Comparison of ENCODE assay signal across 8 cellular contexts in the genomic region with DNA sequence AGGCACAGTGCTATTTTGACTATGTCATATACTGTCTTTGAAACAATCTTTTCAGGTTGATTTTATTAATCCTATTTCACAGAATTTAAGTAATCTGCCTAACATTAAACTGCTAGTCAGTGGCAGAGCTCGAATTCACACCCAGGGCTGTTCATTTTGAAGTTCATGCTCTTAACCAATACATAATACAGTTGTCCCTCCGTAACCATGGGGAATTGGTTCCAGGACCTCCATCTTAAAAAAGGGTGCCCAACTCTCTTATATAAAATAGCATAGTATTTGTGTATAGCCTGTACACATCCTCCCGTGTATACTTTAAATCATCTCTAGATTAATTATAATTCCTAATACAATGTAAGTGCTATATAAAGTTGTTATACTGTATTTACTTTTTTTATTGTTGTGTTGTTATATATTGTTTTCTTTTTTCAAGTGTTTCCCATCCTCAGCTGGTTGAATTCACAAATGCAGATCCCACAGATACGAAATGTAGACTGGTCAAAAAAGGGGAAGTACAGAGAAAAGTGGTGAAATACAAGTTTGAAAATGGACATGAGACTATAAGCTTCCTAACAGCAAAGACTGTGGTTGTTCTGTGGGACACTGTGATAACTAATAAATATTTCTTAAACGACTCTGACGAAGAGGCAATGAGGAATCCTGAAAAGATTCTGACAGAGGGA. TPM values are rescaled to one million over a fixed set of nuclear protein-coding genes. Genes with fewer than 3 reads are reported as not detected.
A peak's percentile ranks its signal among the peaks of the same experiment; 100 is the strongest.
DNase-seq lines count a peak whose midpoint lies in the region; ATAC-seq and TF ChIP-seq lines count a peak whose summit lies in the region.

No MANE protein-coding gene starts in this region.

- CTCF ChIA-PET in activated CD4-positive, alpha-beta T cell treated with anti-CD3 and anti-CD28 coated beads for 36 hours (lab: Charles Lee), result interaction anchor here (0.9 to 1.9 kb wide), 4 partner anchors 12 to 20 kb away, joined by 3 to 5 read pairs (median 5); no protein-coding TSS in a partner anchor

- H3K9me3 Mint-ChIP-seq in activated CD4-positive, alpha-beta T cell treated with anti-CD3 and anti-CD28 coated beads for 36 hours (ENCODE audit: low read depth), result no peaks in the 10 kb centered on the region
- H3K9me3 Mint-ChIP-seq in activated CD4-positive, alpha-beta T cell treated with anti-CD3 and anti-CD28 coated beads, Interleukin-2, amount 10 ng/mL, durations not matched to agents 24 days and 14 days, result no peaks in the 10 kb centered on the region
- no peaks in the 10 kb centered on the region for H3K9me3 Mint-ChIP-seq in naive thymus-derived CD8-positive, alpha-beta T cell

- intact Hi-C loops in activated CD4-positive, alpha-beta T cell treated with anti-CD3 and anti-CD28 coated beads for 36 hours (cut with DNase I, micrococcal nuclease), result loop anchor here (1.0 to 2.0 kb wide), 4 partner anchors 19 to 44 kb away; a partner anchor contains a TSS
- intact Hi-C loops in activated CD4-positive, alpha-beta T cell treated with anti-CD3 and anti-CD28 coated beads, Interleukin-2, amount 10 ng/mL, durations not matched to agents 24 days and 14 days (cut with micrococcal nuclease), result no loop called here
- intact Hi-C loops in sigmoid colon (cut with DNase I), result no loop called here

- no peaks in the 10 kb centered on the region for H3K9me3 ChIP-seq in sigmoid colon

- H3K4me3 ChIP-seq in sigmoid colon, result no peak overlapping the region

- TF ChIP-seq CTCF in sigmoid colon (IDR thresholded peaks at IDR 0.05), result no peak

- H3K27ac ChIP-seq in sigmoid colon, result peak overlapping the region; percentile 25 to 56 (median 40)

- no peaks in the 10 kb centered on the region for H3K27me3 Mint-ChIP-seq in activated CD4-positive, alpha-beta T cell treated with anti-CD3 and anti-CD28 coated beads for 36 hours
- H3K27me3 Mint-ChIP-seq in activated CD4-positive, alpha-beta T cell treated with anti-CD3 and anti-CD28 coated beads, Interleukin-2, amount 10 ng/mL, durations not matched to agents 24 days and 14 days, result no peaks in the 10 kb centered on the region
- no peaks in the 10 kb centered on the region for H3K27me3 Mint-ChIP-seq in naive thymus-derived CD8-positive, alpha-beta T cell

- 77 to 84% methylated on average over 6 of the region's 6 CpGs for WGBS in sigmoid colon, 2 donors

- H3K36me3 Mint-ChIP-seq in activated CD4-positive, alpha-beta T cell treated with anti-CD3 and anti-CD28 coated beads for 36 hours (ENCODE audit: low read depth), result peaks cover 16% of the 10 kb centered on the region
- H3K36me3 Mint-ChIP-seq in activated CD4-positive, alpha-beta T cell treated with anti-CD3 and anti-CD28 coated beads, Interleukin-2, amount 10 ng/mL, durations not matched to agents 24 days and 14 days (ENCODE audit: low read depth), result peaks cover 13% of the 10 kb centered on the region
- peaks cover 0 to 4% (median 0%) of the 10 kb centered on the region in 3 donors for H3K36me3 Mint-ChIP-seq in naive thymus-derived CD8-positive, alpha-beta T cell

- POLR2A ChIA-PET in activated CD4-positive, alpha-beta T cell treated with anti-CD3 and anti-CD28 coated beads for 36 hours (lab: Charles Lee), result interaction anchor here (0.6 kb wide), 1 partner anchor 16 kb away, joined by 6 read pairs; no protein-coding TSS in a partner anchor
- POLR2A ChIA-PET in naive thymus-derived CD8-positive, alpha-beta T cell (lab: Charles Lee), result interaction anchor here (1.4 kb wide), 1 partner anchor 19 kb away, joined by 4 read pairs; no protein-coding TSS in a partner anchor

- peaks cover 0 to 20% (median 5%) of the 10 kb centered on the region in 4 donors for H3K4me1 ChIP-seq in sigmoid colon

- H3K4me1 Mint-ChIP-seq in activated CD4-positive, alpha-beta T cell treated with anti-CD3 and anti-CD28 coated beads for 36 hours, result peaks cover 53% of the 10 kb centered on the region
- peaks cover 28% of the 10 kb centered on the region for H3K4me1 Mint-ChIP-seq in activated CD4-positive, alpha-beta T cell treated with anti-CD3 and anti-CD28 coated beads, Interleukin-2, amount 10 ng/mL, durations not matched to agents 24 days and 14 days
- peaks cover 9 to 38% (median 20%) of the 10 kb centered on the region in 4 donors for H3K4me1 Mint-ChIP-seq in naive thymus-derived CD8-positive, alpha-beta T cell

- peak overlapping the region; percentile 86 for H3K27ac Mint-ChIP-seq in activated CD4-positive, alpha-beta T cell treated with anti-CD3 and anti-CD28 coated beads for 36 hours
- no peak overlapping the region for H3K27ac Mint-ChIP-seq in activated CD4-positive, alpha-beta T cell treated with anti-CD3 and anti-CD28 coated beads, Interleukin-2, amount 10 ng/mL, durations not matched to agents 24 days and 14 days
- peak overlapping the region in 2 of 10 donors; percentile 9 to 57 for H3K27ac Mint-ChIP-seq in naive thymus-derived CD8-positive, alpha-beta T cell

- TF ChIP-seq EP300 in sigmoid colon (IDR thresholded peaks at IDR 0.05), result no peak

- H3K4me3 Mint-ChIP-seq in activated CD4-positive, alpha-beta T cell treated with anti-CD3 and anti-CD28 coated beads for 36 hours, result peak overlapping the region; percentile 41
- H3K4me3 Mint-ChIP-seq in activated CD4-positive, alpha-beta T cell treated with anti-CD3 and anti-CD28 coated beads, Interleukin-2, amount 10 ng/mL, durations not matched to agents 24 days and 14 days, result no peak overlapping the region
- H3K4me3 Mint-ChIP-seq in naive thymus-derived CD8-positive, alpha-beta T cell, result no peak overlapping the region

- no peak for DNase-seq in activated CD4-positive, alpha-beta T cell treated with anti-CD3 and anti-CD28 coated beads for 36 hours
- DNase-seq in activated CD4-positive, alpha-beta T cell treated with anti-CD3 and anti-CD28 coated beads, Interleukin-2, amount 10 ng/mL, durations not matched to agents 24 days and 14 days, result no peak
- DNase-seq in SKM-1 (lab: John Stamatoyannopoulos, UW; ENCODE audit: unreplicated experiment), result peak; percentile 87
- no peak for DNase-seq in sigmoid colon
- no peak for DNase-seq in HPDE6-E6E7 (ENCODE audit: extremely low spot score)
- DNase-seq in amniotic stem cell (lab: John Stamatoyannopoulos, UW), result no peak
- DNase-seq in naive thymus-derived CD8-positive, alpha-beta T cell, result no peak

- no peak for ATAC-seq in activated CD4-positive, alpha-beta T cell treated with anti-CD3 and anti-CD28 coated beads for 36 hours
- peak; percentile 54 for ATAC-seq in HG02884 (IDR thresholded peaks at IDR 0.05; ENCODE audit: unreplicated experiment)
- ATAC-seq in naive thymus-derived CD8-positive, alpha-beta T cell, result no peak

- H3K36me3 ChIP-seq in sigmoid colon, result no peaks in the 10 kb centered on the region

- no peaks in the 10 kb centered on the region for H3K27me3 ChIP-seq in sigmoid colon

- TF ChIP-seq POLR2A in sigmoid colon (IDR thresholded peaks at IDR 0.05), result no peak

RNA-seq across cellular contexts. Expression of a gene that starts 18.3 kb away (rescaled TPM):
- 10 to 100 TPM; 12.5 to 16.6 TPM for total RNA-seq in activated CD4-positive, alpha-beta T cell treated with anti-CD3 and anti-CD28 coated beads for 36 hours
- total RNA-seq in activated CD4-positive, alpha-beta T cell treated with anti-CD3 and anti-CD28 coated beads, Interleukin-2, amount 10 ng/mL, durations not matched to agents 24 days and 14 days, result 11.6 and 12.8 TPM in 2 replicates
- total RNA-seq in sigmoid colon, result 10 to 100 TPM in 2 of 4 donors, 1 to 10 TPM in 2; 6.4 to 15.0 (median 9.6) TPM
- 1 to 10 TPM in 2 of 3 donors, under 1 TPM in 1; 0.69 to 2.8 (median 1.2) TPM for polyA plus RNA-seq in sigmoid colon
- total RNA-seq in naive thymus-derived CD8-positive, alpha-beta T cell, result 10 to 100 TPM; 22.3 to 25.0 TPM
- 1 to 10 TPM; 4.1 to 4.5 (median 4.2) TPM for polyA plus RNA-seq in naive thymus-derived CD8-positive, alpha-beta T cell

Comparison
In these comparisons a context has a peak if more than half of its experiments do, and no peak if none do; other contexts are left out.
1. intact Hi-C loops: an anchor here in activated CD4-positive, alpha-beta T cell treated with anti-CD3 and anti-CD28 coated beads for 36 hours (1.0 to 2.0 kb wide); none called in activated CD4-positive, alpha-beta T cell treated with anti-CD3 and anti-CD28 coated beads, Interleukin-2, amount 10 ng/mL, durations not matched to agents 24 days and 14 days and sigmoid colon.